23 cellular contexts compared by ENCODE assay signal in the genomic region with DNA sequence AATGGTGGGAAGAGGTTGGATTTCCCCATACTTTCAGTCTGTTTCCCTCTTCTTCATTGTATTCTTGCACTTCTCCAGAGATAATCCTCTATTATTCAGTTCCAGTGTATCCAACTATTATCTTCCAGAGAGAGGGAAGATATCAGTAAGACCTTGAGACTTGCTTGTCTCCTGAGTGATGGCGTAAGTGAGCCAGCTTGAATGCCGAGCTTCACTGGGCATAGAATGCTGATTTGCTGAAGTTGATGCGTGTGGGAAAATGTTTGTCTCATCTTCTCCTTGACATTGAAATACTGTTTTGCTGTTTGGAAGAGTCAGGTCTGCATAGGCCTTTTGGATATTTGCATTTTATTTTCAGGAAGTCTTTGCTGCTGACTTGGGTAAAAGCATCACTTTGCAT.
"Had no signal": no experiment of that assay in that cellular context is flagged by ENCODE, and none has a peak within 500 bp of the region (broad histone marks: within the 10 kb centered on the region; RNA-seq: fewer than 3 reads in every experiment).

No MANE protein-coding gene starts in this region.

- H2AFZ ChIP-seq: parathyroid adenoma had no signal

- H3K4me3 ChIP-seq: body of pancreas, sigmoid colon, smooth muscle cell, uterus had no signal

- H3K27me3 Mint-ChIP-seq: activated naive CD4-positive, alpha-beta T cell treated with anti-CD3 and anti-CD28 coated beads, Interleukin-2, amount 10 ng/mL, durations not matched to agents 7 days and 5 days; activated naive CD8-positive, alpha-beta T cell treated with anti-CD3 and anti-CD28 coated beads, Interleukin-2, amount 50 U/mL, for 24 hours; stimulated activated naive B cell treated with anti-CD40 and anti-IgM and Interleukin-4, amounts not matched to agents 10 μg/mL and 1 μg/mL and 100 μg/mL, for 72 hours; T-helper 17 cell had no signal

- ATAC-seq: activated naive CD8-positive, alpha-beta T cell treated with anti-CD3 and anti-CD28 coated beads, Interleukin-2, amount 50 U/mL, for 24 hours; activated T-cell treated with anti-CD3 and anti-CD28 coated beads, Interleukin-2, amount 50 U/mL, for 72 hours; body of pancreas; foreskin keratinocyte; stimulated activated naive B cell treated with anti-CD40 and anti-IgM and Interleukin-4, amounts not matched to agents 10 μg/mL and 1 μg/mL and 100 μg/mL, for 72 hours; T-helper 17 cell had no signal

- FAIRE-seq: kidney had no signal

- H3K9ac ChIP-seq: parathyroid adenoma had no signal

- H3K36me3 ChIP-seq: sigmoid colon, uterus had no signal

- H3K27ac ChIP-seq: body of pancreas, foreskin keratinocyte, parathyroid adenoma, sigmoid colon, uterus had no signal

- H3K4me1 Mint-ChIP-seq: nephron had no signal

- H3K4me1 ChIP-seq: foreskin keratinocyte, uterus had no signal

- H3K4me2 ChIP-seq: smooth muscle cell had no signal

- DNase-seq: activated CD4-positive, alpha-beta T cell treated with anti-CD3 and anti-CD28 coated beads for 4 hours; activated CD4-positive, alpha-beta T cell treated with anti-CD3 and anti-CD28 coated beads, Interleukin-2, amount 50 U/mL, for 48 hours; activated CD4-positive, CD25-positive, alpha-beta regulatory T cell; activated effector memory CD4-positive, alpha-beta T cell treated with Interleukin-2 at 50 U/mL for 16 hours; activated naive CD4-positive, alpha-beta T cell treated with anti-CD3 and anti-CD28 coated beads, Interleukin-2, amount 10 ng/mL, durations not matched to agents 7 days and 5 days; activated naive CD8-positive, alpha-beta T cell treated with anti-CD3 and anti-CD28 coated beads, Interleukin-2, amount 50 U/mL, for 24 hours; activated T-cell treated with anti-CD3 and anti-CD28 coated beads, Interleukin-2, amount 50 U/mL, for 72 hours; anterior cingulate cortex; body of pancreas; effector memory CD4-positive, alpha-beta T cell; foreskin keratinocyte; kidney; nucleus accumbens; retina; sigmoid colon; stimulated activated CD4-positive, alpha-beta T cell treated with anti-CD3 and anti-CD28 coated beads, Interleukin-15, amount 100 ng/mL, for 24 hours; stimulated activated naive B cell treated with anti-CD40 and anti-IgM and Interleukin-4, amounts not matched to agents 10 μg/mL and 1 μg/mL and 100 μg/mL, for 72 hours; T-helper 17 cell; trophoblast cell; uterus had no signal

- H3K27ac Mint-ChIP-seq: activated naive CD4-positive, alpha-beta T cell treated with anti-CD3 and anti-CD28 coated beads, Interleukin-2, amount 10 ng/mL, durations not matched to agents 7 days and 5 days; activated naive CD8-positive, alpha-beta T cell treated with anti-CD3 and anti-CD28 coated beads, Interleukin-2, amount 50 U/mL, for 24 hours; activated T-cell treated with anti-CD3 and anti-CD28 coated beads, Interleukin-2, amount 50 U/mL, for 72 hours; nephron; stimulated activated naive B cell treated with anti-CD40 and anti-IgM and Interleukin-4, amounts not matched to agents 10 μg/mL and 1 μg/mL and 100 μg/mL, for 72 hours had no signal

- H3K27me3 ChIP-seq: body of pancreas, foreskin keratinocyte, sigmoid colon, uterus had no signal

- H3K9me3 Mint-ChIP-seq: activated naive CD4-positive, alpha-beta T cell treated with anti-CD3 and anti-CD28 coated beads, Interleukin-2, amount 10 ng/mL, durations not matched to agents 7 days and 5 days had no signal

- H3K4me3 Mint-ChIP-seq: activated naive CD4-positive, alpha-beta T cell treated with anti-CD3 and anti-CD28 coated beads, Interleukin-2, amount 10 ng/mL, durations not matched to agents 7 days and 5 days; activated naive CD8-positive, alpha-beta T cell treated with anti-CD3 and anti-CD28 coated beads, Interleukin-2, amount 50 U/mL, for 24 hours; activated T-cell treated with anti-CD3 and anti-CD28 coated beads, Interleukin-2, amount 50 U/mL, for 72 hours; nephron; stimulated activated naive B cell treated with anti-CD40 and anti-IgM and Interleukin-4, amounts not matched to agents 10 μg/mL and 1 μg/mL and 100 μg/mL, for 72 hours; T-helper 17 cell had no signal

- H3K9me3 ChIP-seq: body of pancreas, sigmoid colon, uterus had no signal
